In genomic region chr7:2934211-2934731, GRCh38 we compare ENCODE assay signal across 9 cellular contexts.
DNase-seq lines count a peak whose midpoint lies in the region; ATAC-seq, FAIRE-seq and TF ChIP-seq lines count a peak whose summit lies in the region.
"Had no signal": no experiment of that assay in that cellular context is flagged by ENCODE, and none has a peak within 500 bp of the region (broad histone marks: within the 10 kb centered on the region; RNA-seq: fewer than 3 reads in every experiment).

No MANE protein-coding gene starts in this region.

- intact Hi-C loops in MCF 10A (cut with micrococcal nuclease) (no loop called here), breast epithelium (cut with DNase I; ENCODE audit: low total_unique reads) (no loop called here), left lung (cut with DNase I) (no loop called here)

- H3K36me3 Mint-ChIP-seq in MCF 10A (ENCODE audit: insufficient read depth, unreplicated experiment): no peaks in the 10 kb centered on the region

- BruUV-seq in MCF 10A (replicated peaks; lab: Mats Ljungman, UMichigan): no TSS peak

- no peak for TF ChIP-seq POLR2A in breast epithelium (IDR thresholded peaks at IDR 0.05)

- H3K4me1 ChIP-seq in breast epithelium (no peaks in the 10 kb centered on the region), left lung (no peaks in the 10 kb centered on the region)

- peaks cover 10% of the 10 kb centered on the region for H3K4me1 Mint-ChIP-seq in MCF 10A (ENCODE audit: insufficient read depth, unreplicated experiment)

- POLR2A ChIA-PET in MCF 10A (lab: Yijun Ruan, JAX): interaction anchor here (1.0 kb wide), 1 partner anchor 23 kb away, joined by 4 read pairs; no protein-coding TSS in a partner anchor

- peak; percentile 18 for ATAC-seq in left lung
- ATAC-seq in HG02623 (IDR thresholded peaks at IDR 0.05; ENCODE audit: unreplicated experiment): no peak
- no peak for ATAC-seq in HG03175 (IDR thresholded peaks at IDR 0.05; ENCODE audit: unreplicated experiment)

- no peak overlapping the region for H3K4me3 ChIP-seq in breast epithelium
- no peak overlapping the region for H3K4me3 ChIP-seq in left lung

- CTCF ChIA-PET in MCF 10A (lab: Yijun Ruan, JAX): interaction anchor here (1.2 to 1.7 kb wide), 2 partner anchors 19 to 22 kb away, joined by 3 to 4 read pairs; no protein-coding TSS in a partner anchor

- DNase-seq in MCF 10A (ENCODE audit: unreplicated experiment) (peak; percentile 77), breast epithelium (ENCODE audit: low spot score in 2 of 2) (no peak), left lung (peak; percentile 26 to 63), urothelium cell line (ENCODE audit: low spot score) (peak; percentile 95)
- DNase-seq in activated naive CD4-positive, alpha-beta T cell treated with anti-CD3 and anti-CD28 coated beads, Interleukin-2, amount 50 U/mL, for 16 hours: peak; percentile 48
- DNase-seq in stimulated activated naive CD4-positive, alpha-beta T cell (lab: John Stamatoyannopoulos, UW): no peak
- DNase-seq: T1000 had no signal

- peak; percentile 97 for FAIRE-seq in urothelium cell line (lab: Jason Lieb, UNC)

- H3K27ac Mint-ChIP-seq in MCF 10A (ENCODE audit: low read depth, unreplicated experiment): peak overlapping the region; percentile 82

- no peak overlapping the region for H3K27ac ChIP-seq in breast epithelium
- no peak overlapping the region for H3K27ac ChIP-seq in left lung

- peaks cover 0 to 24% of the 10 kb centered on the region in 2 donors for H3K27me3 ChIP-seq in breast epithelium
- peaks cover 0 to 40% of the 10 kb centered on the region in 2 donors for H3K27me3 ChIP-seq in left lung

- H3K4me3 Mint-ChIP-seq in MCF 10A (ENCODE audit: unreplicated experiment): peak overlapping the region; percentile 7

- TF ChIP-seq CTCF in MCF 10A (IDR thresholded peaks at IDR 0.05; ENCODE audit: unreplicated experiment) (peak; percentile 34), breast epithelium (IDR thresholded peaks at IDR 0.05) (no peak), left lung (IDR thresholded peaks at IDR 0.05) (no peak)

- H3K27me3 Mint-ChIP-seq in MCF 10A (ENCODE audit: insufficient read depth, unreplicated experiment): no peaks in the 10 kb centered on the region

- no peaks in the 10 kb centered on the region for H3K9me3 ChIP-seq in breast epithelium
- H3K9me3 ChIP-seq in left lung: no peaks in the 10 kb centered on the region

- H3K9me3 Mint-ChIP-seq in MCF 10A (ENCODE audit: unreplicated experiment): no peaks in the 10 kb centered on the region

- H3K36me3 ChIP-seq in breast epithelium: no peaks in the 10 kb centered on the region
- no peaks in the 10 kb centered on the region for H3K36me3 ChIP-seq in left lung

Comparison
In these comparisons a context has a peak if more than half of its experiments do, and no peak if none do; other contexts are left out.
1. DNase-seq: peak in MCF 10A (single experiment), activated naive CD4-positive, alpha-beta T cell treated with anti-CD3 and anti-CD28 coated beads, Interleukin-2, amount 50 U/mL, for 16 hours (single experiment), left lung (2 of 2) and urothelium cell line (single experiment); none in breast epithelium (0 of 2) and stimulated activated naive CD4-positive, alpha-beta T cell (0 of 6).